In the genomic region with DNA sequence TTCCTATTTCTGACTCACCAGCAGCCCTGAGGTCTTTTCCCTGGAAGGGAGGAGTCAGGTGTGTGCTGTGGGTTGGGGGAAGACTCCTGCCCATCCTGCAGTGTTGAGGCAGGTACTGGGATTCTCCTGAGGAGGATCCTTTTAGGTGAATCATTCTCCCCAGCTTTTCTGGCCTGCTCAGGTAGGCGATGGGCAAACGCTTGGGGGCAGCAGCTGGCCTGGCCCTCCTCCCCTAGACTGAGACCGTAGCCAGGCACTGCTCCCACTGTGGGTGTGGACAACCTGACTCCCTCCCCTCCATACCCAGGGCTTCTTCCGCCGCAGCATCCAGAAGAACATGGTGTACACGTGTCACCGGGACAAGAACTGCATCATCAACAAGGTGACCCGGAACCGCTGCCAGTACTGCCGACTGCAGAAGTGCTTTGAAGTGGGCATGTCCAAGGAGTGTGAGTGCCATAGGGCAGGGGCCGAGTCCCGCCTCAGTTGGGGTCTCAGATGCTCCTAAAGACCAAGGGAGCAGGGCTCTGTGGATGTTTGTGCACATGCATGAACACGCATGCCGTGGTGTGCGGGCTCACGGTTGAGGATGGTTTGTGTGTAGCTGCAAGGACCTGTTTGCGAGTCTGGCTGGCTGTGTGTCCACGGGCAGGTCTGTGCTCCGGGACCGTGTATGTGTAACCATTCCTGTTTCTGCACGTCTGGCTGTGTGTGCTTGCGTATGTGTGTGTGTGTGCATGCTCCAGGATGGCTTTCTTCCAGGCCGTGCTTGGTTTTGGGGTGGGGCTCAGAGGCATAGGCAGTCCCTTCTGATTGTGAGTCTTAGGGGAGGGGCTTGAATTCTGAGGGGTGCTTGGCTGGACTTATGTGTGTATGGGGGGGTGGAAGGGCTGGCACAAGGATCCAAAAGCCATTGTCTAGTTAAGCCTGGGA, we compare ENCODE assay signal across 14 cellular contexts. TPM values are rescaled to one million over a fixed set of nuclear protein-coding genes. Genes with fewer than 3 reads are reported as not detected.
DNase-seq lines count a peak whose midpoint lies in the region; ATAC-seq, FAIRE-seq and TF ChIP-seq lines count a peak whose summit lies in the region.
"Had no signal": no experiment of that assay in that cellular context is flagged by ENCODE, and none has a peak within 500 bp of the region (broad histone marks: within the 10 kb centered on the region; RNA-seq: fewer than 3 reads in every experiment).

No MANE protein-coding gene starts in this region.

- H3K4me1 ChIP-seq in keratinocyte (ENCODE audit: control insufficient read depth, extremely low read depth, insufficient read depth, low read length), result peaks cover 53% of the 10 kb centered on the region

- ATAC-seq in HG02970 (IDR thresholded peaks at IDR 0.05; ENCODE audit: low FRiP score, unreplicated experiment) (no peak), HG03439 (IDR thresholded peaks at IDR 0.05; ENCODE audit: unreplicated experiment) (no peak)
- ATAC-seq: GM12878 had no signal

- TF ChIP-seq CTCF in brain (conservative IDR thresholded peaks at IDR 0.05) (no peak), keratinocyte (optimal IDR thresholded peaks at IDR 0.05 in 1 of 3, IDR thresholded peaks at IDR 0.05 in 1 of 3, conservative IDR thresholded peaks at IDR 0.05 in 1 of 3; ENCODE audit: extremely low read depth in 1 of 3, insufficient read depth in 2 of 3, low read length in 3 of 3) (peak; percentile 51 to 74 (median 52))

- peaks cover 23% of the 10 kb centered on the region for H3K79me2 ChIP-seq in keratinocyte (ENCODE audit: control insufficient read depth, insufficient read depth, low read length)

- peak overlapping the region; percentile 90 for H3K27ac ChIP-seq in keratinocyte (ENCODE audit: control insufficient read depth, insufficient read depth, low read length)
- H3K27ac ChIP-seq in skin epidermis, result peak overlapping the region in 14 of 21 experiments; percentile 22 to 94 (median 80)

- peak overlapping the region in 2 of 3 experiments; percentile 46 to 57 for H3K4me3 ChIP-seq in keratinocyte (ENCODE audit: control insufficient read depth in 2 of 3, extremely low read depth in 1 of 3, insufficient read depth in 2 of 3, low read depth in 1 of 3, low read length in 3 of 3)
- no peak overlapping the region for H3K4me3 ChIP-seq in skin epidermis
- H3K4me3 ChIP-seq: GM12878, HAP-1 had no signal

- peaks cover 2% of the 10 kb centered on the region for H3K27me3 Mint-ChIP-seq in brain

- peak; percentile 99 for FAIRE-seq in keratinocyte (lab: Jason Lieb, UNC)
- FAIRE-seq: GM12878 had no signal

- peak overlapping the region; percentile 69 to 84 (median 74) for H3K4me3 Mint-ChIP-seq in brain

- peaks cover 98% of the 10 kb centered on the region for H3K4me1 Mint-ChIP-seq in brain

- peak overlapping the region; percentile 91 for H3K4me2 ChIP-seq in keratinocyte (ENCODE audit: control insufficient read depth, extremely low read depth, insufficient read depth, low read depth, low read length)

- dilution Hi-C loops in keratinocyte (cut with MboI; ENCODE audit: extremely low pct_ligation_motif_present, low sequenced_read_pairs), result no loop called here

- H3K27ac Mint-ChIP-seq in brain, result peak overlapping the region; percentile 94 to 99 (median 97)

- no peaks in the 10 kb centered on the region for H4K20me1 ChIP-seq in keratinocyte (ENCODE audit: control insufficient read depth, extremely low read depth, insufficient read depth, low read length)

- H3K36me3 Mint-ChIP-seq in brain, result peaks cover 28% of the 10 kb centered on the region

- peaks cover 0 to under 1% (median 0%) of the 10 kb centered on the region in 5 experiments for H3K9me3 Mint-ChIP-seq in brain

- H3K27me3 ChIP-seq in keratinocyte (ENCODE audit: control insufficient read depth, extremely low read depth, insufficient read depth, low read length), result no peaks in the 10 kb centered on the region

- peaks cover 9 to 18% of the 10 kb centered on the region in 2 experiments for H3K36me3 ChIP-seq in keratinocyte (ENCODE audit: control insufficient read depth in 2 of 2, extremely low read depth in 1 of 2, insufficient read depth in 2 of 2, low read length in 2 of 2)
- H3K36me3 ChIP-seq: HAP-1 had no signal

- peak overlapping the region; percentile 74 for H3K9ac ChIP-seq in keratinocyte (ENCODE audit: control insufficient read depth, extremely low read depth, insufficient read depth, low read length)

- H3K9me3 ChIP-seq in keratinocyte (ENCODE audit: control insufficient read depth, low read depth, low read length), result no peaks in the 10 kb centered on the region
- H3K9me3 ChIP-seq: HAP-1 had no signal

- no peak overlapping the region for H2AFZ ChIP-seq in keratinocyte (ENCODE audit: control insufficient read depth, low read length)

- peak; percentile 37 for DNase-seq in NCI-H1694 treated with DMSO at 0.1 percent for 48 hours (lab: John Stamatoyannopoulos, UW)
- no peak for DNase-seq in NCI-H1694 (lab: John Stamatoyannopoulos, UW)
- DNase-seq in keratinocyte (ENCODE audit: low read depth, low spot score), result peak; percentile 99
- DNase-seq in NCI-H446 treated with DMSO at 0.1 percent for 48 hours (lab: John Stamatoyannopoulos, UW), result no peak
- DNase-seq: 8988T; activated naive CD4-positive, alpha-beta T cell treated with anti-CD3 and anti-CD28 coated beads, Interleukin-2, amount 50 U/mL, for 16 hours; Kasumi-1; stimulated activated CD4-positive, alpha-beta T cell treated with anti-CD3 and anti-CD28 coated beads, Interleukin-4, amount 100 ng/mL, for 4 hours had no signal

- H3K9me1 ChIP-seq in keratinocyte (ENCODE audit: control insufficient read depth, extremely low read depth, insufficient read depth, low read length), result peaks cover 2% of the 10 kb centered on the region

RNA-seq across cellular contexts. Expression of gene GJD3, which starts 14.8 kb away (rescaled TPM):
- polyA plus RNA-seq in brain (ENCODE audit: insufficient read depth, low read depth, low replicate concordance) (not detected), keratinocyte (not detected in 3 replicates)
- polyA plus RNA-seq in keratinocyte (2011; ENCODE audit: low read depth), result not detected
- not detected in 2 replicates for polyA plus RNA-seq in keratinocyte (2011; cell fraction: cytosol; rRNA removed)
- polyA plus RNA-seq in keratinocyte (2011; cell fraction: nucleus; rRNA removed), result not detected in 2 replicates
- polyA plus RNA-seq in keratinocyte (2012; ENCODE audit: low replicate concordance), result not detected in 2 replicates
- not detected in 3 replicates for polyA minus RNA-seq in keratinocyte
- not detected for polyA minus RNA-seq in keratinocyte (2011; cell fraction: cytosol; rRNA and poly(A)+ RNA removed)
- polyA minus RNA-seq in keratinocyte (2011; cell fraction: nucleus; rRNA and poly(A)+ RNA removed), result not detected in 2 replicates

RNA-seq across cellular contexts. Expression of gene RARA, which starts 40.8 kb away (rescaled TPM):
- polyA plus RNA-seq in brain (ENCODE audit: insufficient read depth, low read depth, low replicate concordance) (26.2 TPM), keratinocyte (1.7 to 6.0 TPM (median 3.8 TPM) in 3 replicates)
- 23.1 TPM for polyA plus RNA-seq in keratinocyte (2011; ENCODE audit: low read depth)
- polyA plus RNA-seq in keratinocyte (2011; cell fraction: cytosol; rRNA removed), result 3.5 and 6.0 TPM in 2 replicates
- polyA plus RNA-seq in keratinocyte (2011; cell fraction: nucleus; rRNA removed), result 6.0 and 12.0 TPM in 2 replicates
- polyA plus RNA-seq in keratinocyte (2012; ENCODE audit: low replicate concordance), result 9.2 and 21.5 TPM in 2 replicates
- polyA minus RNA-seq in keratinocyte, result 4.5 to 20.8 TPM (median 7.1 TPM) in 3 replicates
- 11.9 TPM for polyA minus RNA-seq in keratinocyte (2011; cell fraction: cytosol; rRNA and poly(A)+ RNA removed)
- 5.9 and 7.8 TPM in 2 replicates for polyA minus RNA-seq in keratinocyte (2011; cell fraction: nucleus; rRNA and poly(A)+ RNA removed)

Comparison
In these comparisons a context has a peak if more than half of its experiments do, and no peak if none do; other contexts are left out.
1. DNase-seq: peak in NCI-H1694 treated with DMSO at 0.1 percent for 48 hours (single experiment) and keratinocyte (single experiment); none in NCI-H1694 (single experiment) and NCI-H446 treated with DMSO at 0.1 percent for 48 hours (single experiment).
2. CTCF ChIP-seq: peak in keratinocyte (3 of 3); none in brain (0 of 2).
3. H3K4me3 ChIP-seq: peak in keratinocyte (2 of 3); none in skin epidermis (0 of 7).